ENCODE assay signal across 21 cellular contexts in genomic region chr15:36363335-36363734, GRCh38.
DNase-seq lines count a peak whose midpoint lies in the region; TF ChIP-seq lines count a peak whose summit lies in the region.
"Had no signal": no experiment of that assay in that cellular context is flagged by ENCODE, and none has a peak within 500 bp of the region (broad histone marks: within the 10 kb centered on the region; RNA-seq: fewer than 3 reads in every experiment).

No MANE protein-coding gene starts in this region.

- H3K27ac Mint-ChIP-seq in CD4-positive, alpha-beta memory T cell = no peak overlapping the region
- H3K27ac Mint-ChIP-seq: activated naive CD4-positive, alpha-beta T cell treated with anti-CD3 and anti-CD28 coated beads, Interleukin-2, amount 50 U/mL, for 72 hours; CD4-positive, CD25-positive, alpha-beta regulatory T cell; natural killer cell; T-helper 2 cell treated with Interferon-gamma antibody and Interleukin-4, amounts not matched to agents 5 μg/mL and 100 μg/mL, for 36 hours had no signal

- no peaks in the 10 kb centered on the region for H3K9me3 ChIP-seq in CD4-positive, alpha-beta memory T cell (ENCODE audit: control insufficient read depth in 1 of 2, low read length in 2 of 2)
- H3K9me3 ChIP-seq: left ventricle myocardium inferior, thoracic aorta had no signal

- POLR2A ChIA-PET in CD4-positive, alpha-beta memory T cell (lab: Charles Lee; ENCODE audit: partially characterized antibody) = no interaction called here

- TF ChIP-seq CTCF in retinal pigment epithelial cell (conservative IDR thresholded peaks at IDR 0.05; ENCODE audit: low read depth, low read length) = no peak

- peak; percentile 61 for DNase-seq in GM04503 (ENCODE audit: low read depth)
- peak; percentile 65 for DNase-seq in RPMI7951 (ENCODE audit: low read depth)
- peak; percentile 40 for DNase-seq in fibroblast of peridontal ligament (ENCODE audit: extremely low read depth)
- peak; percentile 63 for DNase-seq in retinal pigment epithelial cell (ENCODE audit: low read depth)
- no peak for DNase-seq in DMS 273 treated with DMSO at 0.1 percent for 48 hours (lab: John Stamatoyannopoulos, UW)
- no peak for DNase-seq in CD4-positive, alpha-beta memory T cell
- no peak for DNase-seq in NCI-H2171 treated with DMSO at 0.1 percent for 48 hours (lab: John Stamatoyannopoulos, UW)
- DNase-seq: activated CD4-positive, alpha-beta T cell treated with anti-CD3 and anti-CD28 coated beads for 48 hours; CD4-positive, CD25-positive, alpha-beta regulatory T cell; central memory CD4-positive, alpha-beta T cell; effector CD8-positive, alpha-beta T cell; KBM-7; left ventricle myocardium inferior; natural killer cell; NCI-H1417; NK-92 treated with Interleukin-12 subunit alpha and Interleukin-12 subunit beta, amount 100 ng/mL, for 24 hours; SHP77 treated with DMSO at 0.1 percent for 48 hours; stimulated activated CD4-positive, alpha-beta T cell treated with anti-CD3 and anti-CD28 coated beads, Interleukin-1b, Interleukin-23, amount 100 ng/mL, for 48 hours had no signal

- no peak overlapping the region for H3K4me3 Mint-ChIP-seq in CD4-positive, alpha-beta memory T cell
- H3K4me3 Mint-ChIP-seq: CD4-positive, CD25-positive, alpha-beta regulatory T cell; natural killer cell; T-helper 2 cell treated with Interferon-gamma antibody and Interleukin-4, amounts not matched to agents 5 μg/mL and 100 μg/mL, for 36 hours had no signal

- no peaks in the 10 kb centered on the region for H3K27me3 Mint-ChIP-seq in CD4-positive, alpha-beta memory T cell
- H3K27me3 Mint-ChIP-seq: CD4-positive, CD25-positive, alpha-beta regulatory T cell had no signal

- H3K27ac ChIP-seq in CD4-positive, alpha-beta memory T cell (ENCODE audit: low read depth, low read length) = no peak overlapping the region
- H3K27ac ChIP-seq: left ventricle myocardium inferior, thoracic aorta had no signal

- H3K36me3 Mint-ChIP-seq in CD4-positive, alpha-beta memory T cell = no peaks in the 10 kb centered on the region
- H3K36me3 Mint-ChIP-seq: activated naive CD4-positive, alpha-beta T cell treated with anti-CD3 and anti-CD28 coated beads, Interleukin-2, amount 50 U/mL, for 72 hours; CD4-positive, CD25-positive, alpha-beta regulatory T cell; natural killer cell had no signal

- no peaks in the 10 kb centered on the region for H3K4me1 Mint-ChIP-seq in CD4-positive, alpha-beta memory T cell
- H3K4me1 Mint-ChIP-seq: CD4-positive, CD25-positive, alpha-beta regulatory T cell; natural killer cell had no signal

- intact Hi-C loops in CD4-positive, alpha-beta memory T cell (cut with micrococcal nuclease) = no loop called here

- H3K27me3 ChIP-seq in CD4-positive, alpha-beta memory T cell (ENCODE audit: insufficient read depth, low read length) = no peaks in the 10 kb centered on the region

- H3K9me3 Mint-ChIP-seq in CD4-positive, alpha-beta memory T cell = no peaks in the 10 kb centered on the region
- H3K9me3 Mint-ChIP-seq: activated naive CD4-positive, alpha-beta T cell treated with anti-CD3 and anti-CD28 coated beads, Interleukin-2, amount 50 U/mL, for 72 hours; T-helper 2 cell treated with Interferon-gamma antibody and Interleukin-4, amounts not matched to agents 5 μg/mL and 100 μg/mL, for 36 hours had no signal

- no peak overlapping the region for H3K4me3 ChIP-seq in retinal pigment epithelial cell (ENCODE audit: low read length)
- H3K4me3 ChIP-seq in CD4-positive, alpha-beta memory T cell (ENCODE audit: low read length in 2 of 2) = no peak overlapping the region
- H3K4me3 ChIP-seq: left ventricle myocardium inferior, thoracic aorta had no signal

- no peaks in the 10 kb centered on the region for H3K36me3 ChIP-seq in CD4-positive, alpha-beta memory T cell (ENCODE audit: insufficient read depth, low read length)
- H3K36me3 ChIP-seq: left ventricle myocardium inferior, thoracic aorta had no signal

- CTCF ChIA-PET in CD4-positive, alpha-beta memory T cell (lab: Charles Lee; ENCODE audit: partially characterized antibody) = no interaction called here

- H3K4me1 ChIP-seq in CD4-positive, alpha-beta memory T cell (ENCODE audit: insufficient read depth, low read length) = no peaks in the 10 kb centered on the region

Comparison
In these comparisons a context has a peak if more than half of its experiments do, and no peak if none do; other contexts are left out.
1. DNase-seq: peak in GM04503 (single experiment), RPMI7951 (single experiment), fibroblast of peridontal ligament (single experiment) and retinal pigment epithelial cell (single experiment); none in DMS 273 treated with DMSO at 0.1 percent for 48 hours (single experiment), CD4-positive, alpha-beta memory T cell (0 of 5) and NCI-H2171 treated with DMSO at 0.1 percent for 48 hours (single experiment).